ENCODE assay signal across 8 cellular contexts in the genomic region with DNA sequence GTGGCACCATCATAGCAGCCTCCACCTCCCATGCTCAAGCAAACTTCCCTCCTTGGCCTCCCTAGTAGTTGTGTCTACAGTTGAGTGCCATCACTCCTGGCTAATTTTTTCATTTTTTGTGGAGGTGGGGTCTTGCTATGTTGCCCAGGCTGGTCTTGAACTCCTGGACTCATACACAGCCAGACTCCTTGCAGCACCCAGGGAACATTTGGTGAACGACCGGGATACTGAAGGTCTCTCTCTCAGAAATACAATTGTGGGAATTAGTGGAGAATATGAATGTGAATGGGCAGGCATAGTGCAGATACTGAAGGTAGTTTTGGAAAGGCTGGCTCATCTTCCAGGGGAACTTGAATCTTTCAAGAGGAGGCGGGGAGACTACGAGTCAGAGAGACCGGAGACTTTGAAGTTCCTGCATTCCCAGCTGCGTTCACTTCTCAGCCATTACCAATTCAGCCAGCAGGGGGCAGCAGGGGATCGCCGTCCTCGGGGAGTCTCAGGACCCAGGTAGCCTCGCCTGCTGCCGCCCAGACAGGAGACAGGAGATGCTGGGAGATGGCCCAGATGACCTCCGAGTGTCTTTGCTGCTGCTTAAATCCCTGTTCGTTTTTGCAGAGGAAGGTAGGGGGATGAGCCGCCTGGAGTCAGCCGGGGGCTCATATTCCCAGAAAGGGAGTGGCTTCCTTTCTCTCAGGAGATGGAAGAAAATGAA.
DNase-seq lines count a peak whose midpoint lies in the region; ATAC-seq and TF ChIP-seq lines count a peak whose summit lies in the region.

No MANE protein-coding gene starts in this region.

- H3K79me2 ChIP-seq in DOHH2 (ENCODE audit: control insufficient read depth, low read length) (no peaks in the 10 kb centered on the region), OCI-LY3 (ENCODE audit: low read length) (no peaks in the 10 kb centered on the region)

- H3K4me3 ChIP-seq in DOHH2 (ENCODE audit: low read length) (no peak overlapping the region), OCI-LY3 (ENCODE audit: low read length) (no peak overlapping the region)

- H3K9ac ChIP-seq in OCI-LY3 (ENCODE audit: low read length), result no peak overlapping the region

- H3K27me3 ChIP-seq in DOHH2 (ENCODE audit: control insufficient read depth, low read length) (peaks cover 3% of the 10 kb centered on the region), OCI-LY3 (ENCODE audit: low read depth, low read length) (peaks cover 5% of the 10 kb centered on the region)

- DNase-seq in HFFc6, result peak; percentile 51
- DNase-seq in inferior parietal cortex (ENCODE audit: extremely low spot score), result peak; percentile 84
- peak; percentile 41 for DNase-seq in stimulated activated CD4-positive, alpha-beta T cell treated with anti-CD3 and anti-CD28 coated beads, Interleukin-2, amount 100 ng/mL, for 48 hours

- H3K9me3 Mint-ChIP-seq in HFFc6 (no peaks in the 10 kb centered on the region), brain (no peaks in the 10 kb centered on the region)

- H3K36me3 ChIP-seq in DOHH2 (ENCODE audit: control insufficient read depth, low read length), result no peaks in the 10 kb centered on the region
- no peaks in the 10 kb centered on the region for H3K36me3 ChIP-seq in OCI-LY3 (replicated peaks; ENCODE audit: low read depth, low read length)

- no peaks in the 10 kb centered on the region for H3K9me2 ChIP-seq in DOHH2 (replicated peaks; ENCODE audit: control insufficient read depth, low read length)

- no peaks in the 10 kb centered on the region for H4K20me1 ChIP-seq in DOHH2 (ENCODE audit: control insufficient read depth, insufficient read depth, low read depth, low read length)
- no peaks in the 10 kb centered on the region for H4K20me1 ChIP-seq in OCI-LY3 (ENCODE audit: insufficient read depth, low read length)

- H3K4me1 Mint-ChIP-seq in HFFc6 (ENCODE audit: low read depth), result 0 out of 2 replicates have a peak, but pooled peaks cover 7% of the 10 kb centered on the region
- H3K4me1 Mint-ChIP-seq in brain, result peaks cover 25% of the 10 kb centered on the region

- peaks cover 4% of the 10 kb centered on the region for H3K27me3 Mint-ChIP-seq in HFFc6 (ENCODE audit: insufficient read depth)
- peaks cover 2% of the 10 kb centered on the region for H3K27me3 Mint-ChIP-seq in brain

- no peak overlapping the region for H3K4me2 ChIP-seq in DOHH2 (ENCODE audit: low read length)
- peak overlapping the region; percentile 13; the same call in 1 of the 2 replicates for H3K4me2 ChIP-seq in OCI-LY3 (ENCODE audit: low read length)

- no peaks in the 10 kb centered on the region for H3K4me1 ChIP-seq in DOHH2 (ENCODE audit: control insufficient read depth, low read length)
- no peaks in the 10 kb centered on the region for H3K4me1 ChIP-seq in OCI-LY3 (ENCODE audit: low read length)

- no peaks in the 10 kb centered on the region for H3K9me3 ChIP-seq in DOHH2 (ENCODE audit: control insufficient read depth, insufficient read depth, low read length)
- H3K9me3 ChIP-seq in OCI-LY3 (ENCODE audit: insufficient read depth, low read length), result no peaks in the 10 kb centered on the region

- no peak for ATAC-seq in GM19328 (IDR thresholded peaks at IDR 0.05; ENCODE audit: unreplicated experiment)
- no peak for ATAC-seq in GM21619 (IDR thresholded peaks at IDR 0.05; ENCODE audit: unreplicated experiment)

- H3F3A ChIP-seq in DOHH2 (ENCODE audit: control insufficient read depth, insufficient read depth), result no peaks in the 10 kb centered on the region

- no peak overlapping the region for H3K27ac Mint-ChIP-seq in HFFc6
- H3K27ac Mint-ChIP-seq in brain, result peak overlapping the region in 2 of 5 experiments; percentile 32 to 58

- TF ChIP-seq CTCF in DOHH2 (IDR thresholded peaks at IDR 0.05; ENCODE audit: low read depth, low read length, poor library complexity, severe bottlenecking) (peak; percentile 76), HFFc6 (IDR thresholded peaks at IDR 0.05) (peak; percentile 78), OCI-LY3 (IDR thresholded peaks at IDR 0.05; ENCODE audit: low read depth, low read length) (peak; percentile 58), brain (conservative IDR thresholded peaks at IDR 0.05) (peak; percentile 76 to 84)

- H3K27ac ChIP-seq in DOHH2 (ENCODE audit: low read depth, low read length) (no peak overlapping the region), OCI-LY3 (ENCODE audit: low read length) (no peak overlapping the region)

- H3K36me3 Mint-ChIP-seq in HFFc6 (ENCODE audit: low read depth) (no peaks in the 10 kb centered on the region), brain (no peaks in the 10 kb centered on the region)

- H3K4me3 Mint-ChIP-seq in HFFc6 (no peak overlapping the region), brain (peak overlapping the region in 2 of 5 experiments; percentile 50 to 58)

- no peak overlapping the region for H2AFZ ChIP-seq in OCI-LY3 (ENCODE audit: low read depth, low read length)
